9 cellular contexts compared by ENCODE assay signal in the genomic region with DNA sequence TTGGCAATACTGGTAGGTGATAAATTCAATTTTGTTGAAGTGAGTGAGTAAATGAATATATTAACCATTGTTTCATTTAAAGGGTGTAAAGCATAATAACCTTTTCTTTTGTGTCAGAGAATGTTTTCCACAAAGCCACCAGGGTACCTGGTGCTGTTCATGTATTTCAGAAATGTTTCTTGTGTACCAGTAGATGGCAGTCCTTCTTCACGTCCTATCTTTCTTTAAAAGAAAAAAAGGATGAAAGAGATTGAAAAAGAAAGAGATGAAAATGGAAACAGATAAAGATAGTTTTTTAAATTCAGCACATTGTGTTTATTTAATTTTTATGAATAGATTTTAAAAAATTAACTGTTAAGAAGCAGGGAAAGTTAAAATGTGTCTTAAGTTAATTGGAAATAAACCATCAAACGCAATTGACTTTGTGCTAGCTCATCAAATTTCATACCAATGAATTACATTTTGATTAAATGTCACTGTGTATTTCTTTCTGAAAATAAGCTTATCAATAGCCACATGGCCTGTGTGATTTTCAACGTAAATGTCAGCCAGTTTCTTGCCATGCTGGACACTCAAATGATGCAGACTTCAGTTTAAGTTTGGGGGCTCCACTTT.
DNase-seq lines count a peak whose midpoint lies in the region; ATAC-seq and TF ChIP-seq lines count a peak whose summit lies in the region.
"Had no signal": no experiment of that assay in that cellular context is flagged by ENCODE, and none has a peak within 500 bp of the region (broad histone marks: within the 10 kb centered on the region; RNA-seq: fewer than 3 reads in every experiment).

No MANE protein-coding gene starts in this region.

- no peaks in the 10 kb centered on the region for H3K27me3 ChIP-seq in foreskin keratinocyte
- H3K27me3 ChIP-seq: neutrophil had no signal

- POLR2A ChIA-PET in GM10248 (lab: Yijun Ruan, JAX): no interaction called here
- POLR2A ChIA-PET in RWPE1 (lab: Yijun Ruan, JAX; ENCODE audit: low non-redundant PET): no interaction called here

- peak; percentile 17 for DNase-seq in GM10248 (ENCODE audit: extremely low spot score)
- peak; percentile 39 for DNase-seq in HT-29 (ENCODE audit: low spot score)
- DNase-seq in RWPE1 (ENCODE audit: low spot score): peak; percentile 45
- DNase-seq in foreskin keratinocyte: peak; percentile 1 to 11
- DNase-seq in stimulated activated CD4-positive, alpha-beta T cell treated with anti-CD3 and anti-CD28 coated beads, Interleukin-2, amount 100 ng/mL, for 48 hours: no peak
- DNase-seq in effector CD4-positive, alpha-beta T cell: no peak
- DNase-seq in erythroblast (lab: John Stamatoyannopoulos, UW): no peak

- H3K4me1 ChIP-seq in foreskin keratinocyte: no peaks in the 10 kb centered on the region

- ATAC-seq in foreskin keratinocyte (peak; percentile 21), HG03196 (IDR thresholded peaks at IDR 0.05; ENCODE audit: unreplicated experiment) (no peak)

- TF ChIP-seq POLR2A in erythroblast (IDR thresholded peaks at IDR 0.05; ENCODE audit: low read length): no peak

- CTCF ChIA-PET in GM10248 (lab: Yijun Ruan, JAX) (interaction anchor here (0.8 to 1.9 kb wide), 7 partner anchors 8 to 960 kb away, joined by 3 to 9 read pairs (median 4); no protein-coding TSS in a partner anchor), RWPE1 (lab: Yijun Ruan, JAX) (interaction anchor here (1.0 kb wide), 2 partner anchors 172 kb away, joined by 4 to 5 read pairs; no protein-coding TSS in a partner anchor)

- H3K27ac ChIP-seq in RWPE1: no peak overlapping the region
- H3K27ac ChIP-seq in foreskin keratinocyte: no peak overlapping the region
- H3K27ac ChIP-seq: neutrophil had no signal

- TF ChIP-seq CTCF in GM10248 (IDR thresholded peaks at IDR 0.05; ENCODE audit: control extremely low read depth, extremely low read depth, low read depth, missing control alignments) (peak; percentile 47), RWPE1 (conservative IDR thresholded peaks at IDR 0.05; ENCODE audit: low read depth) (peak; percentile 66), foreskin keratinocyte (conservative IDR thresholded peaks at IDR 0.05) (peak; percentile 69)

Comparison
In these comparisons a context has a peak if more than half of its experiments do, and no peak if none do; other contexts are left out.
1. DNase-seq: peak in GM10248 (single experiment), HT-29 (single experiment), RWPE1 (single experiment) and foreskin keratinocyte (2 of 2); none in stimulated activated CD4-positive, alpha-beta T cell treated with anti-CD3 and anti-CD28 coated beads, Interleukin-2, amount 100 ng/mL, for 48 hours (0 of 2), effector CD4-positive, alpha-beta T cell (single experiment) and erythroblast (0 of 2).
2. Peak in every context shown above with its lines, with median percentiles within 50 percentile points of each other: CTCF ChIP-seq.